20 cellular contexts compared by ENCODE assay signal in genomic region chr14:69750495-69750894, GRCh38. TPM values are rescaled to one million over a fixed set of nuclear protein-coding genes. Genes with fewer than 3 reads are reported as not detected.
A peak's percentile ranks its signal among the peaks of the same experiment; 100 is the strongest.
DNase-seq lines count a peak whose midpoint lies in the region; FAIRE-seq and TF ChIP-seq lines count a peak whose summit lies in the region.
"Had no signal": no experiment of that assay in that cellular context is flagged by ENCODE, and none has a peak within 500 bp of the region (broad histone marks: within the 10 kb centered on the region; RNA-seq: fewer than 3 reads in every experiment).

No MANE protein-coding gene starts in this region.

- no peaks in the 10 kb centered on the region for H3K9me3 ChIP-seq in kidney (ENCODE audit: control insufficient read depth in 1 of 2, low read length in 2 of 2)
- H3K9me3 ChIP-seq: BLaER1 had no signal

- peak overlapping the region in 1 of 2 donors; percentile 3 for H3K4me3 ChIP-seq in kidney (ENCODE audit: low read length in 2 of 2)
- H3K4me3 ChIP-seq: BLaER1 had no signal

- H3K36me3 Mint-ChIP-seq in osteocyte (ENCODE audit: unreplicated experiment), result no peaks in the 10 kb centered on the region
- H3K36me3 Mint-ChIP-seq: CD8-positive, alpha-beta T cell had no signal

- FAIRE-seq in GM18507 (lab: Jason Lieb, UNC) (peak; percentile 18), kidney (lab: Jason Lieb, UNC) (no peak)
- FAIRE-seq: GM12892 had no signal

- H3K27ac Mint-ChIP-seq in osteocyte (ENCODE audit: unreplicated experiment), result no peak overlapping the region
- H3K27ac Mint-ChIP-seq: CD8-positive, alpha-beta T cell had no signal

- peak overlapping the region in 1 of 2 donors; percentile 1 for H3K9ac ChIP-seq in kidney (ENCODE audit: low read length in 2 of 2)
- H3K9ac ChIP-seq: BLaER1, KMS-11 had no signal

- TF ChIP-seq CTCF in kidney (IDR thresholded peaks at IDR 0.05; ENCODE audit: borderline replicate concordance, extremely low read depth, insufficient read depth), result no peak
- no peak for TF ChIP-seq CTCF in osteocyte (IDR thresholded peaks at IDR 0.05)

- H3K4me1 ChIP-seq in kidney (ENCODE audit: control insufficient read depth in 1 of 2, insufficient read depth in 1 of 2, low read depth in 1 of 2, low read length in 2 of 2), result peaks cover 5 to 8% of the 10 kb centered on the region in 2 donors

- intact Hi-C loops in kidney (cut with DNase I), result no loop called here

- H3K4me1 Mint-ChIP-seq in osteocyte (ENCODE audit: unreplicated experiment), result no peaks in the 10 kb centered on the region

- H3K9me3 Mint-ChIP-seq in osteocyte (ENCODE audit: unreplicated experiment), result no peaks in the 10 kb centered on the region
- H3K9me3 Mint-ChIP-seq: CD8-positive, alpha-beta T cell had no signal

- H3K27ac ChIP-seq in kidney (ENCODE audit: low read depth in 2 of 2, low read length in 2 of 2), result peak overlapping the region; percentile 66 to 81
- H3K27ac ChIP-seq: BLaER1, KMS-11 had no signal

- no peak for TF ChIP-seq POLR2A in erythroblast (IDR thresholded peaks at IDR 0.05; ENCODE audit: low read length)

- DNase-seq in DMS53 (lab: John Stamatoyannopoulos, UW) (peak; percentile 7), DMS53 treated with DMSO at 0.1 percent for 48 hours (lab: John Stamatoyannopoulos, UW; ENCODE audit: unreplicated experiment) (no peak), GM18507 (ENCODE audit: extremely low spot score, insufficient read length, low read depth) (no peak), kidney (no peak), osteocyte (ENCODE audit: extremely low spot score, unreplicated experiment) (peak; percentile 57), erythroblast (lab: John Stamatoyannopoulos, UW) (no peak), medulla oblongata (ENCODE audit: extremely low spot score) (no peak)
- no peak for DNase-seq in stimulated activated CD4-positive, alpha-beta T cell treated with anti-CD3 and anti-CD28 coated beads, Interleukin-12 subunit alpha, Interleukin-12 subunit beta, amount 100 ng/mL, for 4 hours
- DNase-seq: 8988T; CD8-positive, alpha-beta T cell; GF-D8; GOT3; NCI-H1694 treated with DMSO at 0.1 percent for 48 hours; NCI-H446 treated with DMSO at 0.1 percent for 48 hours had no signal

- H3K27me3 Mint-ChIP-seq in osteocyte (ENCODE audit: unreplicated experiment), result peaks cover 9% of the 10 kb centered on the region

- H3K36me3 ChIP-seq in kidney (ENCODE audit: control insufficient read depth in 1 of 2, insufficient read depth in 2 of 2, low read length in 2 of 2), result no peaks in the 10 kb centered on the region
- H3K36me3 ChIP-seq: BLaER1 had no signal

- no peak overlapping the region for H3K4me3 Mint-ChIP-seq in osteocyte (ENCODE audit: unreplicated experiment)
- H3K4me3 Mint-ChIP-seq: CD8-positive, alpha-beta T cell had no signal

RNA-seq across cellular contexts. Expression of gene SRSF5, which starts 16.4 kb away (rescaled TPM):
- 340 TPM for total RNA-seq in kidney
- polyA plus RNA-seq in kidney (ENCODE audit: insufficient read depth, low read depth, low replicate concordance), result 207 TPM
- 245 and 279 TPM in 2 replicates for total RNA-seq in osteocyte

RNA-seq across cellular contexts. Expression of gene SLC10A1, which starts 46.5 kb away (rescaled TPM):
- total RNA-seq in kidney, result not detected
- polyA plus RNA-seq in kidney (ENCODE audit: insufficient read depth, low read depth, low replicate concordance), result not detected
- not detected in 2 replicates for total RNA-seq in osteocyte
- total RNA-seq: CD8-positive, alpha-beta T cell; Daoy; M059J; Right ventricle myocardium inferior had no signal

Comparison
In these comparisons a context has a peak if more than half of its experiments do, and no peak if none do; other contexts are left out.
1. DNase-seq: peak in DMS53 (single experiment) and osteocyte (single experiment); none in DMS53 treated with DMSO at 0.1 percent for 48 hours (single experiment), GM18507 (single experiment), kidney (single experiment), erythroblast (0 of 2), medulla oblongata (single experiment) and stimulated activated CD4-positive, alpha-beta T cell treated with anti-CD3 and anti-CD28 coated beads, Interleukin-12 subunit alpha, Interleukin-12 subunit beta, amount 100 ng/mL, for 4 hours (single experiment).